ENCODE assay signal across 1 cellular context in the genomic region with DNA sequence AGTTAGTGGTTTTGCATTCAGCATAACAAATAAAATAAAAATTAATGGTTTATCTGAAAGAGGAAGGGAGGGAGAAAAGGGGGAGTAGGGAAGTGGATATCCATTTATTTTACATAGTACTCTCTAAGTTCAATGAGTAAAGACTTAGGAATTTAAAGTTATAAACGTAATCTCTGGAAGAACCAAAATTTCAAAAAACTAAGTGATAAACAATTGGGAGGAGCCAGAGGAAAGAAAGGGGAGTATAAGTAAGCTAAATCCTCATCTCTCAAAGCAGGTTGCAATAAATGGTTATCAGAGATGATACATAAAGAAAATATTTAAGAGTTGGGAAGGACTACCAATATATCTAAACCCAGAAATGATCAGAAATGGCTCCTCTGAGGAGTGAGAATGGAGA.
TF ChIP-seq lines count a peak whose summit lies in the region.

No MANE protein-coding gene starts in this region.

TF ChIP-seq in IMR-90, 13 proteins besides CTCF, POLR2A, EP300 and RAD21:
- no peak for TF ChIP-seq MAFK (IDR thresholded peaks at IDR 0.05; ENCODE audit: low read depth, low read length)
- TF ChIP-seq, protein P1, sequence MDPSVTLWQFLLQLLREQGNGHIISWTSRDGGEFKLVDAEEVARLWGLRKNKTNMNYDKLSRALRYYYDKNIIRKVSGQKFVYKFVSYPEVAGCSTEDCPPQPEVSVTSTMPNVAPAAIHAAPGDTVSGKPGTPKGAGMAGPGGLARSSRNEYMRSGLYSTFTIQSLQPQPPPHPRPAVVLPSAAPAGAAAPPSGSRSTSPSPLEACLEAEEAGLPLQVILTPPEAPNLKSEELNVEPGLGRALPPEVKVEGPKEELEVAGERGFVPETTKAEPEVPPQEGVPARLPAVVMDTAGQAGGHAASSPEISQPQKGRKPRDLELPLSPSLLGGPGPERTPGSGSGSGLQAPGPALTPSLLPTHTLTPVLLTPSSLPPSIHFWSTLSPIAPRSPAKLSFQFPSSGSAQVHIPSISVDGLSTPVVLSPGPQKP (IDR thresholded peaks at IDR 0.05; ENCODE audit: borderline replicate concordance, low read depth, low read length): no peak
